Comparison of ENCODE assay signal across 14 cellular contexts in genomic region chr17:43871947-43872690, GRCh38. TPM values are rescaled to one million over a fixed set of nuclear protein-coding genes. Genes with fewer than 3 reads are reported as not detected.
DNase-seq lines count a peak whose midpoint lies in the region; ATAC-seq and TF ChIP-seq lines count a peak whose summit lies in the region.
"Had no signal": no experiment of that assay in that cellular context is flagged by ENCODE, and none has a peak within 500 bp of the region (broad histone marks: within the 10 kb centered on the region; RNA-seq: fewer than 3 reads in every experiment).

No MANE protein-coding gene starts in this region.

- TF ChIP-seq CTCF in mucosa of descending colon (IDR thresholded peaks at IDR 0.05) = no peak

- ATAC-seq in mucosa of descending colon = peak; percentile 74
- ATAC-seq in GM21717 (IDR thresholded peaks at IDR 0.05; ENCODE audit: unreplicated experiment) = no peak
- no peak for ATAC-seq in HG02642 (IDR thresholded peaks at IDR 0.05; ENCODE audit: poor library complexity, unreplicated experiment)
- ATAC-seq: body of pancreas had no signal

- in situ Hi-C loops in ACHN (cut with HindIII; ENCODE audit: low pct_ligation_motif_present, low pct_unique_long_range_greater_than_20kb, low sequenced_read_pairs) = no loop called here

- no peaks in the 10 kb centered on the region for H3K9me3 ChIP-seq in duodenal mucosa (ENCODE audit: control insufficient read depth in 1 of 2, low read length in 2 of 2)
- no peaks in the 10 kb centered on the region for H3K9me3 ChIP-seq in mucosa of descending colon
- H3K9me3 ChIP-seq: body of pancreas, vagina had no signal

- H3K9ac ChIP-seq in duodenal mucosa (ENCODE audit: low read depth in 1 of 2, low read length in 2 of 2) = peak overlapping the region; percentile 56 to 73

- H3K36me3 ChIP-seq in duodenal mucosa (ENCODE audit: control insufficient read depth in 1 of 2, insufficient read depth in 2 of 2, low read length in 2 of 2) (no peaks in the 10 kb centered on the region), mucosa of descending colon (ENCODE audit: low read depth) (no peaks in the 10 kb centered on the region)
- H3K36me3 ChIP-seq: vagina had no signal

- H3K4me3 ChIP-seq in duodenal mucosa (ENCODE audit: low read depth in 1 of 2, low read length in 2 of 2) (peak overlapping the region; percentile 67 to 74), mucosa of descending colon (no peak overlapping the region)
- H3K4me3 ChIP-seq: body of pancreas, vagina had no signal

- peak overlapping the region; percentile 37 for H3K27ac ChIP-seq in duodenal mucosa (ENCODE audit: low read depth, low read length)
- H3K27ac ChIP-seq: vagina had no signal

- H3K27me3 ChIP-seq in duodenal mucosa (ENCODE audit: control insufficient read depth in 1 of 2, insufficient read depth in 2 of 2, low read length in 2 of 2) = peaks cover 0 to 3% of the 10 kb centered on the region in 2 donors
- H3K27me3 ChIP-seq: body of pancreas, vagina had no signal

- DNase-seq in ACHN (peak; percentile 22), NCI-H226 (peak; percentile 11), mucosa of descending colon (peak; percentile 74 to 88 (median 75)), HuH-7 (ENCODE audit: low spot score) (no peak), nucleus accumbens (lab: John Stamatoyannopoulos, UW) (no peak)
- DNase-seq: DND-41, KG1 had no signal

- intact Hi-C loops in mucosa of descending colon (cut with DNase I, micrococcal nuclease) = no loop called here

- H3K4me1 ChIP-seq in duodenal mucosa (ENCODE audit: control insufficient read depth in 1 of 2, insufficient read depth in 2 of 2, low read length in 2 of 2) (peaks cover 20 to 30% of the 10 kb centered on the region in 2 donors), mucosa of descending colon (ENCODE audit: low read depth) (peaks cover 16% of the 10 kb centered on the region)
- H3K4me1 ChIP-seq: body of pancreas, vagina had no signal

RNA-seq across cellular contexts. Expression of gene CD300LG, which starts 25.1 kb away (rescaled TPM):
- total RNA-seq in mucosa of descending colon = 1 to 10 TPM in 1 of 3 donors, not detected in 2; 1.3 TPM
- total RNA-seq: activated T-helper 2 cell treated with anti-CD3 and anti-CD28 coated beads, Interferon-gamma antibody, Interleukin-2, Interleukin-4, amounts not matched to agents 10 μg/mL and 5 μg/mL and 100 μg/mL, durations not matched to agents 14 hours and 24 hours and 36 hours; T-helper 1 cell treated with Interleukin-12 subunit alpha and Interleukin-12 subunit beta and Interleukin-4 antibody, amounts not matched to agents 30 ng/mL and 1 ng/mL, for 36 hours had no signal

RNA-seq across cellular contexts. Expression of gene MPP2, which starts 35.2 kb away (rescaled TPM):
- total RNA-seq in mucosa of descending colon = 10 to 100 TPM in 1 of 3 donors, 1 to 10 TPM in 1, under 1 TPM in 1; 0.55 to 13.2 (median 1.1) TPM

RNA-seq across cellular contexts. Expression of gene MPP3, which starts 39.2 kb away (rescaled TPM):
- total RNA-seq in mucosa of descending colon = 1 to 10 TPM; 1.8 to 8.6 (median 3.7) TPM
- total RNA-seq: T-helper 1 cell treated with Interleukin-12 subunit alpha and Interleukin-12 subunit beta and Interleukin-4 antibody, amounts not matched to agents 30 ng/mL and 1 ng/mL, for 36 hours had no signal

Comparison
In these comparisons a context has a peak if more than half of its experiments do, and no peak if none do; other contexts are left out.
1. DNase-seq: peak in ACHN (single experiment), NCI-H226 (single experiment) and mucosa of descending colon (3 of 3); none in HuH-7 (single experiment) and nucleus accumbens (0 of 56).